In the genomic region with DNA sequence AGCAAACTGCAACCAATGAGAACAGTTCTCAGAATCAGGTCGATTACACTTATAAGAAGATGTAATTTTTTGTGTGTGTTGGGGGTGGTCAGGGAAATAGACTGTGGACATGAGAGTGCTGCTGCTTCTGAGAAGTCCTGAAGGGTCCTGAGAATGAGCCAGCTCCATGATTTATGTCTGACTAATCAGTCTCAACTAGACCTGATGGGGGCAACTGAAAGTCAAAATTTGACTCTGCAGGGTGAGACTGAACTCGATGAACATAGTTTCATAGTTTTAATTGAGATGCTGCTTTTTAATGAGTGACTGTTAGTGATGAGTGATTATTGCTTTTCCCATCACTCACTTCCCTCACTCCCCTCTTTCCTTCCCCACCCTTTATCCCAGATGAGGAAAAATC, we compare ENCODE assay signal across 1 cellular context.
A peak's percentile ranks its signal among the peaks of the same experiment; 100 is the strongest.
TF ChIP-seq lines count a peak whose summit lies in the region.

No MANE protein-coding gene starts in this region.

TF ChIP-seq in GM12878, 131 proteins besides CTCF, POLR2A, EP300 and RAD21:
- TF ChIP-seq BCL3 (IDR thresholded peaks at IDR 0.05; ENCODE audit: borderline replicate concordance, insufficient read depth, low read depth, low read length, poor library complexity, severe bottlenecking): peak; percentile 31
- no peak for TF ChIP-seq PML (IDR thresholded peaks at IDR 0.05; ENCODE audit: low read length)
- no peak for TF ChIP-seq ZSCAN29 (IDR thresholded peaks at IDR 0.05)
- 0 out of 2 replicates have a peak, but pooled peaks have one; percentile 17 for TF ChIP-seq ATF7 (IDR thresholded peaks at IDR 0.05; ENCODE audit: low read depth)
- no peak for TF ChIP-seq TARDBP (IDR thresholded peaks at IDR 0.05; ENCODE audit: borderline replicate concordance)
- peak; percentile 41 for TF ChIP-seq CUX1 (IDR thresholded peaks at IDR 0.05; ENCODE audit: insufficient replicate concordance, low read depth, low read length)
- peak; percentile 26; the same call in 1 of the 2 replicates for TF ChIP-seq PKNOX1 (IDR thresholded peaks at IDR 0.05)
- peak; percentile 40 for TF ChIP-seq MEF2B (IDR thresholded peaks at IDR 0.05; ENCODE audit: partially characterized antibody, poor library complexity, severe bottlenecking)
- TF ChIP-seq MTA2 (IDR thresholded peaks at IDR 0.05; ENCODE audit: low read depth): peak; percentile 71; the same call in 1 of the 2 replicates
- no peak for TF ChIP-seq USF1 (IDR thresholded peaks at IDR 0.05; ENCODE audit: borderline replicate concordance, extremely low read length, insufficient read depth, low read depth, low read length)
